Comparison of ENCODE assay signal across 17 cellular contexts in the genomic region with DNA sequence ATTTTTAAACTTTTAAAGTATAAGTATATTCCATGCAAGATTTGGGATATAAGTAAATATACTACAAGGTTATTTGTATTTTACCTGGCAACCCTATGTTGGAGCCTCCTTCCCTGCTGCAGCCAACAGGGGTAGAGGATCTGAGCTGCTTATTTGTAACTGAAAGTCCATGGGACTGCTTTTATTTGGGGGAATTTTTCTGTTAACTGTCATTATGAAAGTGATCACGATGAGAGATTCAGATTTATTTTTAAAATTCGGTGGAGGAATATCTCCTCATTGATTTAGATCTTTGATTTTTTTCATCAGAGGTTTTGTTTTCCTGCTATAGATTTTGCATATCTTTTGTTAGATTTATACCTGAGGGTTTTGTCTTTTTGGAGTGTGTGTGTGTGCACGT.
DNase-seq lines count a peak whose midpoint lies in the region; ATAC-seq and TF ChIP-seq lines count a peak whose summit lies in the region.
"Had no signal": no experiment of that assay in that cellular context is flagged by ENCODE, and none has a peak within 500 bp of the region (broad histone marks: within the 10 kb centered on the region; RNA-seq: fewer than 3 reads in every experiment).

No MANE protein-coding gene starts in this region.

- H3K9me3 Mint-ChIP-seq in activated T-cell treated with anti-CD3 and anti-CD28 coated beads, Interleukin-2, amount 50 U/mL, for 72 hours: no peaks in the 10 kb centered on the region
- no peaks in the 10 kb centered on the region for H3K9me3 Mint-ChIP-seq in activated T-cell treated with anti-CD3 and anti-CD28 coated beads, Interleukin-2, amount 50 U/mL, for 24 hours
- H3K9me3 Mint-ChIP-seq: CD14-positive monocyte; CD8-positive, alpha-beta T cell had no signal

- WGBS in aorta, 2 donors: 93 to 94% methylated on average over 3 of the region's 3 CpGs

- H3K4me2 ChIP-seq in OCI-LY3 (ENCODE audit: low read length) (peak overlapping the region; percentile 42), osteoblast (ENCODE audit: insufficient read depth, low read length) (no peak overlapping the region)

- in situ Hi-C loops in GM13976 (cut with MboI; ENCODE audit: low sequenced_read_pairs, unreplicated experiment): no loop called here

- H3K27me3 Mint-ChIP-seq in activated T-cell treated with anti-CD3 and anti-CD28 coated beads, Interleukin-2, amount 50 U/mL, for 72 hours (ENCODE audit: low read depth): no peaks in the 10 kb centered on the region
- no peaks in the 10 kb centered on the region for H3K27me3 Mint-ChIP-seq in activated T-cell treated with anti-CD3 and anti-CD28 coated beads, Interleukin-2, amount 50 U/mL, for 24 hours
- H3K27me3 Mint-ChIP-seq: B cell had no signal

- intact Hi-C loops in aorta (cut with DNase I): no loop called here

- DNase-seq in activated T-cell treated with anti-CD3 and anti-CD28 coated beads, Interleukin-2, amount 50 U/mL, for 72 hours: no peak
- no peak for DNase-seq in activated T-cell treated with anti-CD3 and anti-CD28 coated beads, Interleukin-2, amount 50 U/mL, for 24 hours
- DNase-seq in GM13976 (ENCODE audit: low spot score) (peak; percentile 27), osteoblast (ENCODE audit: insufficient read length, low spot score, missing footprints) (no peak), aorta (no peak)
- DNase-seq: CD8-positive, alpha-beta T cell; COR-L47; DMS153; DMS79 treated with DMSO at 0.1 percent for 48 hours; EL; GM23248; IMR-90 had no signal

- H3K27ac ChIP-seq in OCI-LY3 (ENCODE audit: low read length) (no peak overlapping the region), osteoblast (ENCODE audit: low read depth, low read length) (no peak overlapping the region), aorta (ENCODE audit: low read depth in 1 of 2, low read length in 2 of 2) (no peak overlapping the region)
- H3K27ac ChIP-seq: GM23248 had no signal

- no peaks in the 10 kb centered on the region for H3K36me3 Mint-ChIP-seq in activated T-cell treated with anti-CD3 and anti-CD28 coated beads, Interleukin-2, amount 50 U/mL, for 72 hours (ENCODE audit: insufficient read depth in 2 of 2)
- no peaks in the 10 kb centered on the region for H3K36me3 Mint-ChIP-seq in activated T-cell treated with anti-CD3 and anti-CD28 coated beads, Interleukin-2, amount 50 U/mL, for 24 hours (ENCODE audit: low read depth)
- H3K36me3 Mint-ChIP-seq: CD8-positive, alpha-beta T cell had no signal

- H3K36me3 ChIP-seq in OCI-LY3 (replicated peaks; ENCODE audit: low read depth, low read length): no peaks in the 10 kb centered on the region
- no peaks in the 10 kb centered on the region for H3K36me3 ChIP-seq in osteoblast (ENCODE audit: insufficient read depth, low read length)
- H3K36me3 ChIP-seq in aorta (ENCODE audit: control insufficient read depth in 1 of 2, insufficient read depth in 2 of 2, low read length in 1 of 2): no peaks in the 10 kb centered on the region

- H3K4me3 ChIP-seq in OCI-LY3 (ENCODE audit: low read length) (no peak overlapping the region), osteoblast (ENCODE audit: insufficient read depth, low read length) (no peak overlapping the region), aorta (ENCODE audit: low read length in 2 of 2) (no peak overlapping the region)
- H3K4me3 ChIP-seq: GM23248 had no signal

- TF ChIP-seq CTCF in GM13976 (IDR thresholded peaks at IDR 0.05; ENCODE audit: borderline replicate concordance, control extremely low read depth, extremely low read depth, insufficient read depth, missing control alignments) (no peak), OCI-LY3 (IDR thresholded peaks at IDR 0.05; ENCODE audit: low read depth, low read length) (no peak), osteoblast (IDR thresholded peaks at IDR 0.05; ENCODE audit: extremely low read depth, low read depth, low read length) (no peak)

- H3K27ac Mint-ChIP-seq in activated T-cell treated with anti-CD3 and anti-CD28 coated beads, Interleukin-2, amount 50 U/mL, for 72 hours: peak overlapping the region; percentile 68
- H3K27ac Mint-ChIP-seq in activated T-cell treated with anti-CD3 and anti-CD28 coated beads, Interleukin-2, amount 50 U/mL, for 24 hours: no peak overlapping the region
- H3K27ac Mint-ChIP-seq: B cell; CD14-positive monocyte; CD8-positive, alpha-beta T cell had no signal

- no peaks in the 10 kb centered on the region for H4K20me1 ChIP-seq in OCI-LY3 (ENCODE audit: insufficient read depth, low read length)
- H4K20me1 ChIP-seq in osteoblast (ENCODE audit: insufficient read depth, low read length): no peaks in the 10 kb centered on the region

- H2AFZ ChIP-seq in OCI-LY3 (ENCODE audit: low read depth, low read length) (no peak overlapping the region), osteoblast (ENCODE audit: low read length) (no peak overlapping the region)
- H2AFZ ChIP-seq: GM23248 had no signal

- H3K79me2 ChIP-seq in OCI-LY3 (ENCODE audit: low read length) (no peaks in the 10 kb centered on the region), osteoblast (ENCODE audit: insufficient read depth, low read length) (no peaks in the 10 kb centered on the region)

- H3K27me3 ChIP-seq in OCI-LY3 (ENCODE audit: low read depth, low read length): no peaks in the 10 kb centered on the region
- H3K27me3 ChIP-seq in osteoblast (ENCODE audit: insufficient read depth, low read length): no peaks in the 10 kb centered on the region
- no peaks in the 10 kb centered on the region for H3K27me3 ChIP-seq in aorta (ENCODE audit: control insufficient read depth in 1 of 2, insufficient read depth in 2 of 2, low read length in 1 of 2)

- H3K4me3 Mint-ChIP-seq in activated T-cell treated with anti-CD3 and anti-CD28 coated beads, Interleukin-2, amount 50 U/mL, for 72 hours: no peak overlapping the region
- no peak overlapping the region for H3K4me3 Mint-ChIP-seq in activated T-cell treated with anti-CD3 and anti-CD28 coated beads, Interleukin-2, amount 50 U/mL, for 24 hours
- H3K4me3 Mint-ChIP-seq: B cell; CD14-positive monocyte; CD8-positive, alpha-beta T cell had no signal

- H3K9me3 ChIP-seq in OCI-LY3 (ENCODE audit: insufficient read depth, low read length) (no peaks in the 10 kb centered on the region), osteoblast (ENCODE audit: low read depth, low read length) (no peaks in the 10 kb centered on the region), aorta (ENCODE audit: control insufficient read depth, low read length) (no peaks in the 10 kb centered on the region)

- no peak for ATAC-seq in activated T-cell treated with anti-CD3 and anti-CD28 coated beads, Interleukin-2, amount 50 U/mL, for 72 hours (replicated peaks in 1 of 2)
- ATAC-seq in aorta (ENCODE audit: low FRiP score) (no peak), HG02798 (IDR thresholded peaks at IDR 0.05; ENCODE audit: poor library complexity, unreplicated experiment) (no peak)
- ATAC-seq: CD8-positive, alpha-beta T cell; HCT116 had no signal

- H3K4me1 ChIP-seq in OCI-LY3 (ENCODE audit: low read length): peaks cover 19% of the 10 kb centered on the region
- peaks cover 16% of the 10 kb centered on the region for H3K4me1 ChIP-seq in osteoblast (ENCODE audit: insufficient read depth, low read length)
- H3K4me1 ChIP-seq in aorta (ENCODE audit: control insufficient read depth in 1 of 2, insufficient read depth in 2 of 2, low read length in 2 of 2): no peaks in the 10 kb centered on the region

- H3K4me1 Mint-ChIP-seq in activated T-cell treated with anti-CD3 and anti-CD28 coated beads, Interleukin-2, amount 50 U/mL, for 72 hours (ENCODE audit: low read depth): peaks cover 8% of the 10 kb centered on the region
- peaks cover 8% of the 10 kb centered on the region for H3K4me1 Mint-ChIP-seq in activated T-cell treated with anti-CD3 and anti-CD28 coated beads, Interleukin-2, amount 50 U/mL, for 24 hours (ENCODE audit: low read depth)

- no peak overlapping the region for H3K9ac ChIP-seq in OCI-LY3 (ENCODE audit: low read length)
- H3K9ac ChIP-seq: GM23248 had no signal
